Comparison of ENCODE assay signal across 23 cellular contexts in genomic region chr16:88289001-88289400, GRCh38.
"Had no signal": no experiment of that assay in that cellular context is flagged by ENCODE, and none has a peak within 500 bp of the region (broad histone marks: within the 10 kb centered on the region; RNA-seq: fewer than 3 reads in every experiment).

No MANE protein-coding gene starts in this region.

- H2AFZ ChIP-seq: parathyroid adenoma had no signal

- H3K4me3 ChIP-seq: esophagus squamous epithelium, lower lobe of right lung, sigmoid colon, spleen, thoracic aorta, tibial nerve, upper lobe of left lung, uterus had no signal

- H3K36me3 ChIP-seq: esophagus squamous epithelium, lower lobe of right lung, neutrophil, sigmoid colon, spleen, thoracic aorta, tibial nerve, upper lobe of left lung, uterus had no signal

- H3K27me3 ChIP-seq: neutrophil, sigmoid colon, tibial nerve, upper lobe of left lung, uterus had no signal

- H3K9ac ChIP-seq: parathyroid adenoma had no signal

- FAIRE-seq: endometrium, keratinocyte had no signal

- H3K4me1 ChIP-seq: esophagus squamous epithelium, lower lobe of right lung, parathyroid adenoma, sigmoid colon, tibial nerve, upper lobe of left lung, uterus had no signal

- H3K9me3 ChIP-seq: neutrophil, thoracic aorta had no signal

- H3K27ac ChIP-seq: esophagus squamous epithelium, lower lobe of right lung, neutrophil, parathyroid adenoma, sigmoid colon, thoracic aorta, tibial nerve, upper lobe of left lung, uterus had no signal

- DNase-seq: cortex of kidney; effector memory CD8-positive, alpha-beta T cell; erythroblast; esophagus squamous epithelium; foreskin melanocyte; head of caudate nucleus; left ventricle myocardium superior; lower lobe of right lung; natural killer cell; sigmoid colon; spleen; stimulated activated CD4-positive, alpha-beta T cell treated with anti-CD3 and anti-CD28 coated beads, Interleukin-4, amount 100 ng/mL, for 4 hours; stimulated activated naive CD8-positive, alpha-beta T cell treated with anti-CD3 and anti-CD28 coated beads, Interleukin-15, Interleukin-2, amounts not matched to agents 100 U/mL and 50 U/mL, for 24 hours; substantia nigra; upper lobe of left lung; uterus had no signal

- H3K79me2 ChIP-seq: parathyroid adenoma had no signal

- ATAC-seq: effector memory CD8-positive, alpha-beta T cell; left ventricle myocardium superior; lower lobe of right lung; natural killer cell; stimulated activated memory B cell treated with anti-CD40 and anti-IgM and Interleukin-4, amounts not matched to agents 10 μg/mL and 1 μg/mL and 100 μg/mL, for 72 hours; stimulated activated naive CD8-positive, alpha-beta T cell treated with anti-CD3 and anti-CD28 coated beads, Interleukin-15, Interleukin-2, amounts not matched to agents 100 U/mL and 50 U/mL, for 24 hours had no signal
